21 cellular contexts compared by ENCODE assay signal in the genomic region with DNA sequence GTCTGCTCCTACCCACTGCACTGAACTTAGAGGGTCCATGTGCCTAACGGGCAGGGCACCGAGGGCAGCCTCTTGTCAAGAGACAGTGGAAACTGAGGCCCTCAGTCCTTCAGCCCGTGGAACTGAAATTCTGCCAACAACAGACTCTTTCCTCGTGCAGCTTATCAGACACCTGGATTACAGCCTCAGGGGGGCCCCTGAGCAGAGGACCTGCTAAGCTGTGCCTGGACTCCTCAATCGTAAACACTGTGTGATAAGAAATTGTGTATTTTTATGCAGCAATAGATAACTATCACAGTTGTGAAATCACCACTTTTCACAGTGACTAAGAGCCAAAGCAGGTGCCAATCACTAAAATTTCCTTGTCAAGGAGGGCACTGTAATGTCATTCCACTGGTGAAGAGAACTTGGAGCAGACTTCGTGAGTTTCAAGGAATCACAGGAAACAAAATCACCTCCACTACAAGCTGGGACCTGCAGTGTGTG. TPM values are rescaled to one million over a fixed set of nuclear protein-coding genes. Genes with fewer than 3 reads are reported as not detected.
DNase-seq lines count a peak whose midpoint lies in the region; ATAC-seq, FAIRE-seq and TF ChIP-seq lines count a peak whose summit lies in the region.
"Had no signal": no experiment of that assay in that cellular context is flagged by ENCODE, and none has a peak within 500 bp of the region (broad histone marks: within the 10 kb centered on the region; RNA-seq: fewer than 3 reads in every experiment).

No MANE protein-coding gene starts in this region.

- H3K56ac ChIP-seq in H1 (replicated peaks; ENCODE audit: insufficient read length, low read depth, low read length), result no peak overlapping the region

- no peak for TF ChIP-seq EP300 in H1 (IDR thresholded peaks at IDR 0.05; ENCODE audit: borderline replicate concordance in 1 of 2, low read depth in 2 of 2, low read length in 2 of 2)
- TF ChIP-seq EP300 in SK-N-SH (IDR thresholded peaks at IDR 0.05; ENCODE audit: borderline replicate concordance in 1 of 2, low read depth in 1 of 2, low read length in 1 of 2), result no peak

- 84% methylated on average over 6 of the region's 6 CpGs; no CpG with 5 or more reads in 1 of the 2 experiments for WGBS in H1 (ENCODE audit: extremely low coverage in 1 of 2, insufficient coverage in 1 of 2, insufficient read length in 1 of 2, insufficient replicate concordance in 2 of 2, low coverage in 1 of 2, low lambda C conversion rate in 2 of 2, missing lambda C conversion rate in 1 of 2), 2 experiments
- WGBS in thymus, result 78% methylated on average over 6 of the region's 6 CpGs
- 31% methylated on average over 6 of the region's 6 CpGs for WGBS in SK-N-SH (ENCODE audit: low lambda C conversion rate)

- H4K91ac ChIP-seq in H1 (replicated peaks; ENCODE audit: insufficient read length, low read length), result peak overlapping the region; percentile 55

- no peak overlapping the region for H4K8ac ChIP-seq in H1 (ENCODE audit: extremely low read depth, insufficient read depth, low read length)

- H3K4me1 ChIP-seq in PC-9 (replicated peaks; ENCODE audit: insufficient read depth) (peaks cover 18% of the 10 kb centered on the region), H1 (replicated peaks in 1 of 4; ENCODE audit: control insufficient read depth in 3 of 4, insufficient read depth in 4 of 4, low read length in 3 of 4) (peaks cover 0 to 11% (median 4%) of the 10 kb centered on the region in 4 experiments; a peak in 5 of 7 replicates), thymus (ENCODE audit: control insufficient read depth, insufficient read depth, low read length) (no peaks in the 10 kb centered on the region), SK-N-SH (ENCODE audit: control insufficient read depth in 1 of 2, insufficient read depth in 2 of 2, low read depth in 1 of 2, low read length in 1 of 2) (peaks cover 0 to 2% of the 10 kb centered on the region in 2 experiments; a peak in 1 of 4 replicates)
- H3K4me1 ChIP-seq: BLaER1, HAP-1 had no signal

- H2BK20ac ChIP-seq in H1 (ENCODE audit: low read length), result no peak overlapping the region

- no peaks in the 10 kb centered on the region for H4K20me1 ChIP-seq in PC-9 (ENCODE audit: insufficient read depth)
- no peaks in the 10 kb centered on the region for H4K20me1 ChIP-seq in H1 (replicated peaks in 1 of 2; ENCODE audit: control insufficient read depth in 1 of 2, insufficient read depth in 2 of 2, low read length in 2 of 2)
- no peaks in the 10 kb centered on the region for H4K20me1 ChIP-seq in SK-N-SH (ENCODE audit: insufficient read depth)
- H4K20me1 ChIP-seq: BLaER1 had no signal

- H3K4me3 ChIP-seq in PC-9, result no peak overlapping the region
- H3K4me3 ChIP-seq in H1 (ENCODE audit: extremely low read depth in 1 of 4, insufficient read depth in 2 of 4, low read depth in 3 of 4, low read length in 4 of 4), result no peak overlapping the region
- H3K4me3 ChIP-seq in thymus (ENCODE audit: low read length), result no peak overlapping the region
- no peak overlapping the region for H3K4me3 ChIP-seq in SK-N-SH (ENCODE audit: low read depth in 2 of 2, low read length in 1 of 2)
- H3K4me3 ChIP-seq: BLaER1, HAP-1, MG63 had no signal

- no peaks in the 10 kb centered on the region for H3K9me2 ChIP-seq in PC-9 (ENCODE audit: insufficient read depth)
- H3K9me2 ChIP-seq in SK-N-SH, result no peaks in the 10 kb centered on the region

- H3K27ac ChIP-seq in PC-9 (no peak overlapping the region), H1 (ENCODE audit: low read depth, low read length) (no peak overlapping the region), thymus (ENCODE audit: low read depth) (peak overlapping the region; percentile 66), SK-N-SH (ENCODE audit: low read depth in 2 of 2, low read length in 1 of 2) (no peak overlapping the region)
- H3K27ac ChIP-seq: BLaER1 had no signal

- no peaks in the 10 kb centered on the region for H3F3A ChIP-seq in PC-9 (ENCODE audit: insufficient read depth, low read depth)
- H3F3A ChIP-seq in SK-N-SH (replicated peaks; ENCODE audit: insufficient read depth), result no peaks in the 10 kb centered on the region

- CTCF ChIA-PET in PC-9 (lab: Charles Lee), result no interaction called here
- CTCF ChIA-PET in H1 (lab: Charles Lee; ENCODE audit: partially characterized antibody), result interaction anchor here (0.9 to 1.7 kb wide), 5 partner anchors 10 to 215 kb away, joined by 3 to 5 read pairs (median 3); no protein-coding TSS in a partner anchor
- CTCF ChIA-PET in SK-N-SH (lab: Yijun Ruan, JAX), result no interaction called here

- H3K9ac ChIP-seq in H1 (replicated peaks in 1 of 4; ENCODE audit: extremely low read depth in 1 of 4, low read depth in 3 of 4, low read length in 3 of 4) (no peak overlapping the region), SK-N-SH (no peak overlapping the region)
- H3K9ac ChIP-seq: BLaER1 had no signal

- intact Hi-C loops in PC-9 (cut with micrococcal nuclease; ENCODE audit: unreplicated experiment), result no loop called here

- no peaks in the 10 kb centered on the region for H3K23me2 ChIP-seq in H1 (ENCODE audit: low read depth, low read length)

- H3K36me3 ChIP-seq in PC-9 (ENCODE audit: low read depth) (no peaks in the 10 kb centered on the region), H1 (ENCODE audit: control insufficient read depth in 2 of 4, insufficient read depth in 4 of 4, low read length in 3 of 4) (no peaks in the 10 kb centered on the region), thymus (ENCODE audit: control insufficient read depth, insufficient read depth) (no peaks in the 10 kb centered on the region), SK-N-SH (replicated peaks in 1 of 2; ENCODE audit: control insufficient read depth in 1 of 2, insufficient read depth in 2 of 2, low read length in 1 of 2) (no peaks in the 10 kb centered on the region)
- H3K36me3 ChIP-seq: BLaER1, HAP-1, MG63 had no signal

- H3K9me3 ChIP-seq in PC-9 (ENCODE audit: insufficient read depth, low read depth) (no peaks in the 10 kb centered on the region), H1 (ENCODE audit: insufficient read depth in 2 of 2, low read depth in 1 of 2, low read length in 1 of 2) (no peaks in the 10 kb centered on the region), thymus (ENCODE audit: control insufficient read depth) (no peaks in the 10 kb centered on the region), SK-N-SH (no peaks in the 10 kb centered on the region)
- H3K9me3 ChIP-seq: HAP-1, MG63 had no signal

- no peak overlapping the region for H2AK5ac ChIP-seq in H1 (ENCODE audit: low read depth, low read length)

- H3K4ac ChIP-seq in H1 (replicated peaks; ENCODE audit: insufficient read length, low read depth, low read length), result no peak overlapping the region

- TF ChIP-seq RAD21 in H1 (IDR thresholded peaks at IDR 0.05 in 1 of 2, conservative IDR thresholded peaks at IDR 0.05 in 1 of 2; ENCODE audit: low read depth in 2 of 2, low read length in 2 of 2) (no peak), SK-N-SH (IDR thresholded peaks at IDR 0.05; ENCODE audit: low read length) (no peak)

- H3K4me2 ChIP-seq in PC-9 (no peak overlapping the region), H1 (ENCODE audit: insufficient read depth in 1 of 2, low read depth in 2 of 2, low read length in 2 of 2) (no peak overlapping the region), SK-N-SH (no peak overlapping the region)
- H3K4me2 ChIP-seq: BLaER1 had no signal

- H3K18ac ChIP-seq in H1 (ENCODE audit: extremely low read depth, low read length), result no peak overlapping the region

- TF ChIP-seq CTCF in PC-9 (conservative IDR thresholded peaks at IDR 0.05) (no peak), H1 (IDR thresholded peaks at IDR 0.05; ENCODE audit: control extremely low read depth in 1 of 3, insufficient read depth in 1 of 3, low read depth in 1 of 3, low read length in 3 of 3) (no peak), SK-N-SH (IDR thresholded peaks at IDR 0.05) (no peak)

- H3K23ac ChIP-seq in H1 (ENCODE audit: insufficient read length), result no peak overlapping the region

- H3K27me3 ChIP-seq in PC-9 (ENCODE audit: insufficient read depth, low read depth) (no peaks in the 10 kb centered on the region), H1 (replicated peaks in 1 of 4; ENCODE audit: control insufficient read depth in 3 of 4, extremely low read depth in 1 of 4, insufficient read depth in 3 of 4, low read length in 3 of 4) (no peaks in the 10 kb centered on the region), thymus (ENCODE audit: control insufficient read depth, insufficient read depth) (peaks cover 10% of the 10 kb centered on the region), SK-N-SH (ENCODE audit: insufficient read depth) (peaks cover 4% of the 10 kb centered on the region; the same call in 1 of the 2 replicates)
- H3K27me3 ChIP-seq: BLaER1 had no signal

- no peaks in the 10 kb centered on the region for H3K79me2 ChIP-seq in PC-9 (ENCODE audit: low read depth)
- H3K79me2 ChIP-seq in H1 (ENCODE audit: control insufficient read depth in 1 of 2, insufficient read depth in 2 of 2, low read length in 2 of 2), result no peaks in the 10 kb centered on the region
- H3K79me2 ChIP-seq in SK-N-SH (ENCODE audit: insufficient read depth), result no peaks in the 10 kb centered on the region

- no peak overlapping the region for H2BK5ac ChIP-seq in H1 (ENCODE audit: low read depth, low read length)

- no peak overlapping the region for H2BK120ac ChIP-seq in H1 (replicated peaks; ENCODE audit: low read depth, low read length)

- H2AFZ ChIP-seq in PC-9 (no peak overlapping the region), H1 (ENCODE audit: low read length) (no peak overlapping the region), SK-N-SH (ENCODE audit: low read depth) (no peak overlapping the region)

- H2BK12ac ChIP-seq in H1 (ENCODE audit: low read depth, low read length), result no peak overlapping the region

- DNase-seq in HuH-7 (ENCODE audit: low spot score) (peak; percentile 50), PC-9 (peak; percentile 11 to 80), H1 (ENCODE audit: low read depth in 1 of 2, low spot score in 2 of 2) (no peak), SK-N-SH (no peak)
- no peak for DNase-seq in stimulated activated CD4-positive, alpha-beta T cell treated with anti-CD3 and anti-CD28 coated beads, Interleukin-2, amount 100 ng/mL, for 48 hours
- DNase-seq: ACHN; CD4-positive, alpha-beta T cell; MG63; NCI-H1048; NCI-H1436; NCI-H1930; NCI-H2227 treated with DMSO at 0.1 percent for 48 hours; NCI-H510A treated with DMSO at 0.1 percent for 48 hours; NCI-H748 treated with DMSO at 0.1 percent for 48 hours had no signal

- no peak for TF ChIP-seq POLR2A in H1 (IDR thresholded peaks at IDR 0.05; ENCODE audit: control extremely low read depth in 1 of 2, low read depth in 2 of 2, low read length in 2 of 2)

- BruUV-seq in PC-9 (replicated peaks; lab: Mats Ljungman, UMichigan), result no TSS peak

- no peak for FAIRE-seq in H1 (lab: Jason Lieb, UNC)
- FAIRE-seq: G401.6, GM12892 had no signal

- H3K14ac ChIP-seq in H1 (ENCODE audit: insufficient read length), result no peak overlapping the region

- no peak for ATAC-seq in HG03196 (IDR thresholded peaks at IDR 0.05; ENCODE audit: unreplicated experiment)
- ATAC-seq: Panc1 had no signal

- no peak overlapping the region for H2BK15ac ChIP-seq in H1 (ENCODE audit: low read length)

- no peaks in the 10 kb centered on the region for H3K79me1 ChIP-seq in H1 (ENCODE audit: low read depth, low read length)

- POLR2A ChIA-PET in PC-9 (lab: Charles Lee; ENCODE audit: unreplicated experiment), result interaction anchor here (0.6 kb wide), 1 partner anchor 29 kb away, joined by 5 read pairs; no protein-coding TSS in a partner anchor
- POLR2A ChIA-PET in H1 (lab: Charles Lee; ENCODE audit: partially characterized antibody), result interaction anchor here (1.4 kb wide), 1 partner anchor 34 kb away, joined by 5 read pairs; the partner anchor contains the start of gene CTSV
- POLR2A ChIA-PET in SK-N-SH (lab: Yijun Ruan, JAX), result interaction anchor here (0.7 kb wide), 1 partner anchor 9 kb away, joined by 4 read pairs; no protein-coding TSS in a partner anchor

- no peak overlapping the region for H4K5ac ChIP-seq in H1 (ENCODE audit: insufficient read length, low read depth, low read length)

RNA-seq across cellular contexts. Expression of gene CTSV, which starts 33.4 kb away (rescaled TPM):
- total RNA-seq in PC-9 (2021), result 47.3 and 65.2 TPM in 2 replicates
- total RNA-seq in H1 (2021; fragmentation: NEBNext Ultra II Directional; extraction: Animal tissue kit (Norgen Biotek cat#: 25700)), result 113 and 114 TPM in 2 replicates
- polyA plus RNA-seq in H1 (2011; rRNA removed) (57.0 and 91.0 TPM in 2 replicates), thymus (1,344 TPM), SK-N-SH (2012; rRNA removed) (3.1 TPM in 2 replicates)
- polyA plus RNA-seq in H1 (2011; cell fraction: cytosol; rRNA removed), result 120 TPM
- 49.1 TPM for polyA plus RNA-seq in H1 (2011; cell fraction: nucleus; rRNA removed)
- 144 to 161 TPM (median 149 TPM) in 4 replicates for polyA plus RNA-seq in H1 (2012, experiment 1 of 2)
- 23.4 TPM for polyA plus RNA-seq in H1 (2012, experiment 2 of 2)
- polyA plus RNA-seq in H1 (2013, experiment 1 of 2), result 96.5 TPM
- polyA plus RNA-seq in H1 (2013, experiment 2 of 2), result 110 TPM
- 71.6 and 77.0 TPM in 2 replicates for polyA minus RNA-seq in H1 (2011; rRNA and poly(A)+ RNA removed)
- polyA minus RNA-seq in H1 (2011; cell fraction: cytosol; rRNA and poly(A)+ RNA removed), result 21.8 TPM
- polyA minus RNA-seq in H1 (2011; cell fraction: nucleus; rRNA and poly(A)+ RNA removed), result 36.7 TPM
- 3.4 and 3.5 TPM in 2 replicates for polyA plus RNA-seq in SK-N-SH (2012; cell fraction: cytosol; rRNA removed)
- 0.59 and 0.98 TPM in 2 replicates for polyA plus RNA-seq in SK-N-SH (2012; cell fraction: nucleus; rRNA removed)

Comparison
In these comparisons a context has a peak if more than half of its experiments do, and no peak if none do; other contexts are left out.
1. DNase-seq: peak in HuH-7 (single experiment) and PC-9 (2 of 2); none in H1 (0 of 2), stimulated activated CD4-positive, alpha-beta T cell treated with anti-CD3 and anti-CD28 coated beads, Interleukin-2, amount 100 ng/mL, for 48 hours (0 of 2) and SK-N-SH (single experiment).
2. RNA of gene CTSV, which starts 33.4 kb away (polyA plus RNA-seq): 1,344 TPM in thymus (single experiment) and 23.4 to 161 TPM in H1; 0.59 to 3.5 TPM in SK-N-SH; every median in the first group is over 4 times any median in the second.